Comparison of ENCODE assay signal across 1 cellular context in genomic region chr3:40477671-40478070, GRCh38.
TF ChIP-seq lines count a peak whose summit lies in the region.

No MANE protein-coding gene starts in this region.

TF ChIP-seq in WTC11, 78 proteins besides CTCF, POLR2A, EP300 and RAD21 (continued from another document):
- TF ChIP-seq ZSCAN18 (CRISPR knock-in tag; IDR thresholded peaks at IDR 0.05) (no peak), FOXJ3 (CRISPR knock-in tag; IDR thresholded peaks at IDR 0.05; ENCODE audit: borderline replicate concordance) (no peak)
- TF ChIP-seq, protein P1, sequence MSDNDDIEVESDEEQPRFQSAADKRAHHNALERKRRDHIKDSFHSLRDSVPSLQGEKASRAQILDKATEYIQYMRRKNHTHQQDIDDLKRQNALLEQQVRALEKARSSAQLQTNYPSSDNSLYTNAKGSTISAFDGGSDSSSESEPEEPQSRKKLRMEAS (CRISPR knock-in tag; IDR thresholded peaks at IDR 0.05): no peak
TF ChIP-seq in WTC11: peak in this region for 0.
